Comparison of ENCODE assay signal across 13 cellular contexts in genomic region chr3:48441940-48442339, GRCh38. TPM values are rescaled to one million over a fixed set of nuclear protein-coding genes. Genes with fewer than 3 reads are reported as not detected.
DNase-seq lines count a peak whose midpoint lies in the region; ATAC-seq and TF ChIP-seq lines count a peak whose summit lies in the region.
"Had no signal": no experiment of that assay in that cellular context is flagged by ENCODE, and none has a peak within 500 bp of the region (broad histone marks: within the 10 kb centered on the region; RNA-seq: fewer than 3 reads in every experiment).

No MANE protein-coding gene starts in this region.

- no peaks in the 10 kb centered on the region for H3K27me3 ChIP-seq in smooth muscle cell (ENCODE audit: low read depth)
- H3K27me3 ChIP-seq: vagina had no signal

- no peaks in the 10 kb centered on the region for H3K9me3 ChIP-seq in smooth muscle cell (replicated peaks; ENCODE audit: low read depth)
- H3K9me3 ChIP-seq: vagina had no signal

- no peaks in the 10 kb centered on the region for H3K9me3 Mint-ChIP-seq in activated T-cell treated with anti-CD3 and anti-CD28 coated beads, Interleukin-2, amount 50 U/mL, for 4 hours
- no peaks in the 10 kb centered on the region for H3K9me3 Mint-ChIP-seq in T-cell

- peaks cover 15% of the 10 kb centered on the region for H4K20me1 ChIP-seq in smooth muscle cell (ENCODE audit: low read depth)

- H2AFZ ChIP-seq in smooth muscle cell (ENCODE audit: low read depth) = no peak overlapping the region

- ATAC-seq in activated T-cell treated with anti-CD3 and anti-CD28 coated beads, Interleukin-2, amount 50 U/mL, for 4 hours = no peak
- ATAC-seq in T-cell (replicated peaks in 1 of 4) = no peak
- ATAC-seq in HG02840 (IDR thresholded peaks at IDR 0.05; ENCODE audit: low FRiP score, unreplicated experiment) = no peak
- no peak for ATAC-seq in GM21786 (IDR thresholded peaks at IDR 0.05; ENCODE audit: unreplicated experiment)

- H3K4me3 ChIP-seq in fibroblast of mammary gland (ENCODE audit: control insufficient read depth, low read depth, low read length) (peak overlapping the region; percentile 96), smooth muscle cell (no peak overlapping the region)

- no peaks in the 10 kb centered on the region for H3K36me3 ChIP-seq in smooth muscle cell (ENCODE audit: low read depth)

- peaks cover 8% of the 10 kb centered on the region for H3K4me1 ChIP-seq in smooth muscle cell (ENCODE audit: low read depth)

- no peak for DNase-seq in activated T-cell treated with anti-CD3 and anti-CD28 coated beads, Interleukin-2, amount 50 U/mL, for 4 hours
- DNase-seq in activated T-cell treated with anti-CD3 and anti-CD28 coated beads, Interleukin-2, amount 50 U/mL, for 1 hour = no peak
- DNase-seq in T-cell = no peak
- DNase-seq in fibroblast of mammary gland (ENCODE audit: low read depth) = no peak
- no peak for DNase-seq in smooth muscle cell (lab: John Stamatoyannopoulos, UW; ENCODE audit: unreplicated experiment)
- no peak for DNase-seq in caudate nucleus (lab: John Stamatoyannopoulos, UW)
- DNase-seq: activated naive CD4-positive, alpha-beta T cell treated with Interleukin-2 at 50 U/mL for 16 hours; foreskin melanocyte; NCI-H2081; stimulated activated CD4-positive, alpha-beta T cell treated with anti-CD3 and anti-CD28 coated beads, Interleukin-4, amount 100 ng/mL, for 24 hours had no signal

- peak overlapping the region; percentile 98 to 99 for H3K27ac Mint-ChIP-seq in T-cell

- H3K9ac ChIP-seq in smooth muscle cell (ENCODE audit: low read depth) = no peak overlapping the region

- peaks cover 14% of the 10 kb centered on the region for H3F3A ChIP-seq in smooth muscle cell (ENCODE audit: low read depth)

- POLR2A ChIA-PET in T-cell (lab: Charles Lee) = interaction anchor here (0.7 kb wide), 3 partner anchors 116 to 1440 kb away, joined by 4 to 16 read pairs (median 6); no protein-coding TSS in a partner anchor

- H3K4me1 Mint-ChIP-seq in activated T-cell treated with anti-CD3 and anti-CD28 coated beads, Interleukin-2, amount 50 U/mL, for 4 hours (ENCODE audit: low read depth) = peaks cover 36% of the 10 kb centered on the region
- H3K4me1 Mint-ChIP-seq in T-cell = peaks cover 38 to 53% (median 47%) of the 10 kb centered on the region in 3 donors

- H3K4me3 Mint-ChIP-seq in activated T-cell treated with anti-CD3 and anti-CD28 coated beads, Interleukin-2, amount 50 U/mL, for 4 hours = peak overlapping the region; percentile 94
- peak overlapping the region; percentile 81 to 96 (median 89) for H3K4me3 Mint-ChIP-seq in T-cell

- H3K4me2 ChIP-seq in smooth muscle cell = peak overlapping the region; percentile 95

- H3K27me3 Mint-ChIP-seq in activated T-cell treated with anti-CD3 and anti-CD28 coated beads, Interleukin-2, amount 50 U/mL, for 4 hours (ENCODE audit: low read depth) = no peaks in the 10 kb centered on the region
- no peaks in the 10 kb centered on the region for H3K27me3 Mint-ChIP-seq in T-cell

- peaks cover 22% of the 10 kb centered on the region for H3K36me3 Mint-ChIP-seq in activated T-cell treated with anti-CD3 and anti-CD28 coated beads, Interleukin-2, amount 50 U/mL, for 4 hours (ENCODE audit: insufficient read depth)
- H3K36me3 Mint-ChIP-seq in T-cell = peaks cover 10% of the 10 kb centered on the region

- H3K27ac ChIP-seq in smooth muscle cell (ENCODE audit: low read depth) (peak overlapping the region; percentile 81), caudate nucleus (ENCODE audit: low read depth, low read length) (no peak overlapping the region)

- TF ChIP-seq CTCF in fibroblast of mammary gland (conservative IDR thresholded peaks at IDR 0.05; ENCODE audit: control insufficient read depth, insufficient read depth, low read depth, low read length) = no peak
- no peak for TF ChIP-seq CTCF in smooth muscle cell (IDR thresholded peaks at IDR 0.05; ENCODE audit: borderline replicate concordance, insufficient read depth, poor library complexity, severe bottlenecking)

- CTCF ChIA-PET in T-cell (lab: Charles Lee) = interaction anchor here in 1 of 2 donors (0.7 kb wide), 1 partner anchor 40 kb away, joined by 5 read pairs; no protein-coding TSS in a partner anchor

- peaks cover 31% of the 10 kb centered on the region for H3K79me2 ChIP-seq in smooth muscle cell (ENCODE audit: low read depth)

- WGBS in smooth muscle cell (ENCODE audit: low lambda C conversion rate) = 87% methylated on average over 6 of the region's 6 CpGs

RNA-seq across cellular contexts. Expression of gene TMA7, which starts 1.9 kb away (rescaled TPM):
- 100 to 1,000 TPM; 306 to 337 (median 326) TPM for total RNA-seq in activated T-cell treated with anti-CD3 and anti-CD28 coated beads, Interleukin-2, amount 50 U/mL, for 4 hours
- 100 to 1,000 TPM; 216 to 245 (median 229) TPM for total RNA-seq in T-cell
- total RNA-seq in smooth muscle cell = 310 and 343 TPM in 2 replicates
- 491 and 511 TPM in 2 replicates for polyA plus RNA-seq in smooth muscle cell

RNA-seq across cellular contexts. Expression of gene CCDC51, which starts 2.0 kb away (rescaled TPM):
- total RNA-seq in activated T-cell treated with anti-CD3 and anti-CD28 coated beads, Interleukin-2, amount 50 U/mL, for 4 hours = 10 to 100 TPM; 21.7 to 29.4 (median 24.7) TPM
- 1 to 10 TPM; 5.0 to 7.9 (median 6.4) TPM for total RNA-seq in T-cell
- 9.0 and 20.7 TPM in 2 replicates for total RNA-seq in smooth muscle cell
- 17.8 and 18.3 TPM in 2 replicates for polyA plus RNA-seq in smooth muscle cell

RNA-seq across cellular contexts. Expression of gene ATRIP, which starts 4.6 kb away (rescaled TPM):
- total RNA-seq in activated T-cell treated with anti-CD3 and anti-CD28 coated beads, Interleukin-2, amount 50 U/mL, for 4 hours = 10 to 100 TPM; 17.3 to 17.6 (median 17.5) TPM
- total RNA-seq in T-cell (10 to 100 TPM in 3 of 5 donors, 1 to 10 TPM in 2; 7.8 to 14.9 (median 12.8) TPM), smooth muscle cell (4.0 and 5.5 TPM in 2 replicates)
- 5.7 and 7.3 TPM in 2 replicates for polyA plus RNA-seq in smooth muscle cell

RNA-seq across cellular contexts. Expression of gene PLXNB1, which starts 12.1 kb away (rescaled TPM):
- total RNA-seq in activated T-cell treated with anti-CD3 and anti-CD28 coated beads, Interleukin-2, amount 50 U/mL, for 4 hours = 1 to 10 TPM; 6.0 to 7.2 (median 6.8) TPM
- total RNA-seq in T-cell = 1 to 10 TPM; 2.5 to 6.9 (median 5.9) TPM
- total RNA-seq in smooth muscle cell = 24.7 and 26.9 TPM in 2 replicates
- 15.5 and 27.5 TPM in 2 replicates for polyA plus RNA-seq in smooth muscle cell
